Comparison of ENCODE assay signal across 7 cellular contexts in genomic region chrX:26911785-26912184, GRCh38.
DNase-seq lines count a peak whose midpoint lies in the region; ATAC-seq, FAIRE-seq and TF ChIP-seq lines count a peak whose summit lies in the region.
"Not testable (repeated sequence)": the region's sequence is repeated elsewhere in the genome, so short reads cannot be mapped to it uniquely, and the experiment has no call there.

No MANE protein-coding gene starts in this region.

- SMC1A ChIA-PET in GM12878 (lab: Charles Lee; ENCODE audit: uncharacterized antibody, unreplicated experiment): interaction anchor here (0.9 to 3.8 kb wide), 2 partner anchors 59 to 84 kb away, joined by 3 to 14 read pairs; no protein-coding TSS in a partner anchor

- peak; percentile 9; the same call in 2 of the 3 replicates for ATAC-seq in GM12878
- not testable (repeated sequence) for ATAC-seq in Right ventricle myocardium inferior

- H3K36me3 ChIP-seq in SJCRH30; GM12878 (ENCODE audit: control insufficient read depth in 2 of 2, insufficient read depth in 2 of 2, low read length in 1 of 2); kidney (ENCODE audit: control insufficient read depth in 1 of 2, insufficient read depth in 2 of 2, low read length in 2 of 2); spleen: not testable (repeated sequence)

- not testable (repeated sequence) for TF ChIP-seq RAD21 in GM12878 (IDR thresholded peaks at IDR 0.05; ENCODE audit: insufficient read depth, low read depth, low read length)

- not testable (repeated sequence) for H3K4me3 ChIP-seq in SJCRH30; GM12878; kidney (ENCODE audit: low read length in 2 of 2); spleen

- not testable (repeated sequence) for TF ChIP-seq POLR2A in GM12878 (IDR thresholded peaks at IDR 0.05; ENCODE audit: low read depth, low read length); spleen (IDR thresholded peaks at IDR 0.05)

- not testable (repeated sequence) for TF ChIP-seq CTCF in GM12878 (IDR thresholded peaks at IDR 0.05 in 2 of 3, conservative IDR thresholded peaks at IDR 0.05 in 1 of 3; ENCODE audit: control insufficient read depth in 2 of 3, extremely low read depth in 1 of 3, insufficient read depth in 1 of 3, low read depth in 3 of 3, low read length in 3 of 3); kidney (IDR thresholded peaks at IDR 0.05; ENCODE audit: borderline replicate concordance, extremely low read depth, insufficient read depth); spleen (IDR thresholded peaks at IDR 0.05 in 8 of 11, conservative IDR thresholded peaks at IDR 0.05 in 3 of 11)

- intact Hi-C loops in GM12878 (cut with micrococcal nuclease; ENCODE audit: unreplicated experiment); Right ventricle myocardium inferior (cut with DNase I); kidney (cut with DNase I); posterior vena cava (cut with DNase I); spleen (cut with DNase I; ENCODE audit: low total_unique reads): not testable (repeated sequence)

- CTCF ChIA-PET in GM12878 (lab: Yijun Ruan, JAX): interaction anchor here (0.9 to 2.4 kb wide), 3 partner anchors 16 to 274 kb away, joined by 3 to 6 read pairs (median 4); no protein-coding TSS in a partner anchor

- 12% methylated on average over 3 of the region's 3 CpGs for WGBS in GM12878 (ENCODE audit: insufficient coverage, insufficient replicate concordance, low lambda C conversion rate, missing lambda C conversion rate)
- 46 to 100% (median 80%) methylated on average over 3 of the region's 3 CpGs; no CpG with 5 or more reads in 1 of the 5 donors for WGBS in spleen, 5 donors

- RAD21 ChIA-PET in GM12878 (lab: Charles Lee; ENCODE audit: unreplicated experiment): interaction anchor here (3.6 kb wide), 1 partner anchor 59 kb away, joined by 12 read pairs; no protein-coding TSS in a partner anchor

- POLR2A ChIA-PET in GM12878 (lab: Charles Lee): not testable (repeated sequence)

- H3K79me2 ChIP-seq in GM12878 (ENCODE audit: control insufficient read depth, insufficient read depth, low read length): not testable (repeated sequence)

- not testable (repeated sequence) for H3K27me3 ChIP-seq in SJCRH30; GM12878 (replicated peaks in 1 of 2; ENCODE audit: control insufficient read depth in 2 of 2, insufficient read depth in 2 of 2, low read length in 1 of 2); spleen (replicated peaks in 1 of 7)

- DNase-seq in NCI-H69 (lab: John Stamatoyannopoulos, UW): peak; percentile 6
- peak; percentile 4 to 15 for DNase-seq in SJCRH30
- DNase-seq in GM12878 (ENCODE audit: low read depth, low spot score): not testable (repeated sequence)
- DNase-seq in Right ventricle myocardium inferior (ENCODE audit: missing footprints): peak; percentile 11
- peak; percentile 22 for DNase-seq in kidney
- DNase-seq in posterior vena cava (ENCODE audit: low spot score): peak; percentile 60
- peak; percentile 67 for DNase-seq in spleen

- H3K9me3 ChIP-seq in SJCRH30 (replicated peaks); GM12878 (replicated peaks; ENCODE audit: control insufficient read depth, insufficient read depth, low read length); kidney (ENCODE audit: control insufficient read depth in 1 of 2, low read length in 2 of 2); spleen: not testable (repeated sequence)

- H3K9ac ChIP-seq in GM12878 (ENCODE audit: control insufficient read depth, insufficient read depth, low read length); kidney (ENCODE audit: low read length in 2 of 2): not testable (repeated sequence)

- not testable (repeated sequence) for H3K4me2 ChIP-seq in GM12878 (ENCODE audit: control insufficient read depth, insufficient read depth)

- not testable (repeated sequence) for H2AFZ ChIP-seq in GM12878 (ENCODE audit: control insufficient read depth, low read depth, low read length)

- TF ChIP-seq EP300 in GM12878 (IDR thresholded peaks at IDR 0.05; ENCODE audit: borderline replicate concordance in 1 of 2, control insufficient read depth in 1 of 2, low read depth in 2 of 2, low read length in 2 of 2): not testable (repeated sequence)

- FAIRE-seq in GM12878 (lab: Jason Lieb, UNC); kidney (lab: Jason Lieb, UNC): not testable (repeated sequence)

- H3K27ac ChIP-seq in SJCRH30; GM12878 (ENCODE audit: control insufficient read depth, insufficient read depth); kidney (ENCODE audit: low read depth in 2 of 2, low read length in 2 of 2); spleen: not testable (repeated sequence)

- peaks cover 15% of the 10 kb centered on the region; the same call in 1 of the 2 replicates for H3K4me1 ChIP-seq in SJCRH30
- not testable (repeated sequence) for H3K4me1 ChIP-seq in GM12878 (ENCODE audit: control insufficient read depth, insufficient read depth, low read length); kidney (ENCODE audit: control insufficient read depth in 1 of 2, insufficient read depth in 1 of 2, low read depth in 1 of 2, low read length in 2 of 2); spleen

- not testable (repeated sequence) for BruUV-seq in GM12878 (replicated peaks; lab: Mats Ljungman, UMichigan)

- H4K20me1 ChIP-seq in GM12878 (ENCODE audit: control insufficient read depth, insufficient read depth): not testable (repeated sequence)

- in situ Hi-C loops in GM12878 (cut with MboI): not testable (repeated sequence)
